8 cellular contexts compared by ENCODE assay signal in genomic region chr6:170438402-170438753, GRCh38.
DNase-seq lines count a peak whose midpoint lies in the region; ATAC-seq and TF ChIP-seq lines count a peak whose summit lies in the region.

No MANE protein-coding gene starts in this region.

- H3K4me3 ChIP-seq in HUES6 (ENCODE audit: low read depth, low read length) (peak overlapping the region; percentile 35; the same call in 1 of the 2 replicates), OCI-LY7 (ENCODE audit: low read depth, low read length, poor library complexity, severe bottlenecking) (no peak overlapping the region), body of pancreas (no peak overlapping the region), gastrocnemius medialis (peak overlapping the region; percentile 23 to 38 (median 26))

- in situ Hi-C loops in gastrocnemius medialis (cut with MboI; ENCODE audit: low sequenced_read_pairs in 4 of 4): no loop called here

- CTCF ChIA-PET in OCI-LY7 (lab: Charles Lee; ENCODE audit: unreplicated experiment): interaction anchor here (0.6 kb wide), 1 partner anchor 19 kb away, joined by 3 read pairs; no protein-coding TSS in a partner anchor

- DNase-seq in EH (ENCODE audit: low read depth) (peak; percentile 99), OCI-LY7 (ENCODE audit: low spot score) (peak; percentile 4), body of pancreas (peak; percentile 87 to 96 (median 93)), iPS DF 19.7 (ENCODE audit: low read depth, low spot score) (peak; percentile 42), gastrocnemius medialis (peak; percentile 97 to 98)
- DNase-seq in NK-92 treated with Interleukin-12 subunit alpha and Interleukin-12 subunit beta, amount 100 ng/mL, for 24 hours (lab: John Stamatoyannopoulos, UW): no peak

- no peaks in the 10 kb centered on the region for H4K20me1 ChIP-seq in OCI-LY7 (ENCODE audit: insufficient read depth, low read length)

- WGBS in body of pancreas, 2 donors: 4% methylated on average over 15 of the region's 15 CpGs; no CpG with 5 or more reads in 1 of the 2 donors

- intact Hi-C loops in OCI-LY7 (cut with micrococcal nuclease; ENCODE audit: unreplicated experiment): no loop called here
- intact Hi-C loops in body of pancreas (cut with DNase I): no loop called here
- intact Hi-C loops in gastrocnemius medialis (cut with DNase I; ENCODE audit: low total_unique reads): loop anchor here (2.0 kb wide), 2 partner anchors 66 to 84 kb away; no protein-coding TSS in a partner anchor

- H3K9me2 ChIP-seq in OCI-LY7 (ENCODE audit: insufficient read depth, low read length): no peaks in the 10 kb centered on the region

- BruUV-seq in OCI-LY7 (replicated peaks; lab: Mats Ljungman, UMichigan): no TSS peak

- POLR2A ChIA-PET in OCI-LY7 (lab: Charles Lee): no interaction called here

- no peak for TF ChIP-seq CTCF in OCI-LY7 (conservative IDR thresholded peaks at IDR 0.05; ENCODE audit: low read length)
- no peak for TF ChIP-seq CTCF in body of pancreas (IDR thresholded peaks at IDR 0.05)
- TF ChIP-seq CTCF in gastrocnemius medialis (IDR thresholded peaks at IDR 0.05 in 4 of 5, conservative IDR thresholded peaks at IDR 0.05 in 1 of 5): no peak

- H3K9me3 ChIP-seq in HUES6 (ENCODE audit: control insufficient read depth, insufficient read depth, low read depth, low read length) (0 out of 2 replicates have a peak, but pooled peaks cover 7% of the 10 kb centered on the region), OCI-LY7 (ENCODE audit: low read length) (no peaks in the 10 kb centered on the region), body of pancreas (no peaks in the 10 kb centered on the region), gastrocnemius medialis (no peaks in the 10 kb centered on the region)

- H3K27ac ChIP-seq in HUES6 (ENCODE audit: low read depth, low read length) (no peak overlapping the region), OCI-LY7 (ENCODE audit: low read depth, low read length, poor library complexity, severe bottlenecking) (no peak overlapping the region), body of pancreas (peak overlapping the region in 3 of 4 donors; percentile 47 to 80 (median 68)), gastrocnemius medialis (peak overlapping the region; percentile 84 to 97 (median 92))

- H3K36me3 ChIP-seq in HUES6 (ENCODE audit: control insufficient read depth, insufficient read depth, low read length): no peaks in the 10 kb centered on the region
- H3K36me3 ChIP-seq in OCI-LY7 (ENCODE audit: insufficient read depth, low read length): no peaks in the 10 kb centered on the region
- H3K36me3 ChIP-seq in body of pancreas (replicated peaks in 1 of 2; ENCODE audit: insufficient read depth in 1 of 2, low read depth in 2 of 2): no peaks in the 10 kb centered on the region
- no peaks in the 10 kb centered on the region for H3K36me3 ChIP-seq in gastrocnemius medialis

- H3K27me3 ChIP-seq in HUES6 (ENCODE audit: control insufficient read depth, insufficient read depth, low read length) (no peaks in the 10 kb centered on the region), body of pancreas (no peaks in the 10 kb centered on the region), gastrocnemius medialis (no peaks in the 10 kb centered on the region)

- peak; percentile 87 for ATAC-seq in GM21717 (IDR thresholded peaks at IDR 0.05; ENCODE audit: unreplicated experiment)
- peak; percentile 97 for ATAC-seq in body of pancreas
- ATAC-seq in gastrocnemius medialis: peak; percentile 80 to 81

- no peaks in the 10 kb centered on the region for H3K79me2 ChIP-seq in OCI-LY7 (ENCODE audit: insufficient read depth, low read depth, low read length)

- H3K4me2 ChIP-seq in OCI-LY7 (ENCODE audit: low read length): no peak overlapping the region

- TF ChIP-seq POLR2A in body of pancreas (IDR thresholded peaks at IDR 0.05) (peak in 2 of 3 donors; percentile 50 to 55), gastrocnemius medialis (IDR thresholded peaks at IDR 0.05) (peak; percentile 70 to 71)

- peaks cover 25% of the 10 kb centered on the region for H3K4me1 ChIP-seq in HUES6 (ENCODE audit: control insufficient read depth, insufficient read depth, low read length)
- H3K4me1 ChIP-seq in OCI-LY7 (ENCODE audit: insufficient read depth, low read length, poor library complexity, severe bottlenecking): no peaks in the 10 kb centered on the region
- peaks cover 9% of the 10 kb centered on the region for H3K4me1 ChIP-seq in body of pancreas
- peaks cover 34 to 58% of the 10 kb centered on the region in 2 donors for H3K4me1 ChIP-seq in gastrocnemius medialis

- H3K9ac ChIP-seq in HUES6 (ENCODE audit: low read length): peak overlapping the region; percentile 69

- H2AFZ ChIP-seq in OCI-LY7 (ENCODE audit: low read length): no peak overlapping the region

Comparison
In these comparisons a context has a peak if more than half of its experiments do, and no peak if none do; other contexts are left out.
1. H3K27ac ChIP-seq: peak in body of pancreas (3 of 4) and gastrocnemius medialis (4 of 4); none in HUES6 (single experiment) and OCI-LY7 (single experiment).
2. H3K4me3 ChIP-seq: peak in HUES6 (single experiment) and gastrocnemius medialis (4 of 4); none in OCI-LY7 (single experiment) and body of pancreas (0 of 2).
3. Peak in every context shown above with its lines, with median percentiles within 50 percentile points of each other: ATAC-seq.